ENCODE assay signal across 11 cellular contexts in the genomic region with DNA sequence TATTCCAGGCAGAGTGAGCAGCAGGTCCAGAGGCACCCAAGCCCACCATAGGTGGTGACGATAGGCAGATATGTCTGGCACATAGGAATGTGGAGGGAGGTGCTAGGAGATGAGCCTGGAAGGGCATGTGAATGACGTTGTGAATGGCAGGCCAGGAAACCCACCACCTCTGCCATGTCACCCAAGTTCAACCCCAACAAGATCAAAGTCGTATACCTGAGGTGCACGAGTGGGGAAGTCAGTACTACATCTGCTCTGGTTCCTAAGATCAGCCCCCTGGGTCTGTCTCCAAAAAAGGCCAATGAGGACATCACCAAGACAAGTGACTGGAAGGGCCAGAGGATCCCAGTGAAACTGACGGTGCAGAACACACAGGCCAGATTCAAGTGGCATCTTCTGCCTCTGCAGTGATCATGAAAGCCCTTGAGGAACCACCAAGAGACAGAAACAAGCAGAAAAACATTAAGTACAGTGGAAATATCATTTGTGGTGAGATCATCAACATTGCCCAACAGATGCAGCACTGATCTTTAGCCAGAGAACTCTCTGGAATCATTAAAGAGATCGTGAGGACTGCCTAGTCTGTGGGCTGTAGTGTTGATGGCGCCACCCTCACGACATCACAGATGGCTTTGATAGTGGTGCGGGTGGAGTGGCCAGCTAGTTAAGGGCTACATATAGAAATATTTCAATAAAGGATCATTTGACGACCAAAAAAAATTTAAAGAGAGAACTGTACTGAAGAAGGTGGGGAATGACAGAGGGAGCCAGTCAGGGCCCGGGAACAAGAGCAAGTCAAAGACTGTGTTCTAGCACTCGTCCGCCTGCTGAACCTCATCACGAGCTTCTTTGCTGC.
DNase-seq lines count a peak whose midpoint lies in the region; ATAC-seq and TF ChIP-seq lines count a peak whose summit lies in the region.
"Had no signal": no experiment of that assay in that cellular context is flagged by ENCODE, and none has a peak within 500 bp of the region (broad histone marks: within the 10 kb centered on the region; RNA-seq: fewer than 3 reads in every experiment).

No MANE protein-coding gene starts in this region.

- WGBS in sigmoid colon, 2 donors, result 86 to 87% methylated on average over 14 of the region's 14 CpGs
- WGBS in spleen, 5 donors, result 85 to 91% (median 87%) methylated on average over 14 of the region's 14 CpGs
- WGBS in endodermal cell (ENCODE audit: insufficient coverage in 1 of 2, insufficient read length in 1 of 2), 2 experiments, result 93 to 99% methylated on average over 13 to 14 of the region's 14 CpGs

- peaks cover 65% of the 10 kb centered on the region for H3K27me3 Mint-ChIP-seq in endodermal cell (ENCODE audit: insufficient read depth)

- H3K4me3 ChIP-seq in sigmoid colon, result no peak overlapping the region
- H3K4me3 ChIP-seq in spleen, result no peak overlapping the region
- no peak overlapping the region for H3K4me3 ChIP-seq in endodermal cell (ENCODE audit: low read length)
- H3K4me3 ChIP-seq: MG63 had no signal

- DNase-seq in EH (ENCODE audit: low read depth), result peak; percentile 87
- peak; percentile 90 for DNase-seq in amniotic epithelial cell (ENCODE audit: low read depth)
- DNase-seq in glomerular visceral epithelial cell (ENCODE audit: extremely low spot score), result peak; percentile 55
- peak; percentile 64 for DNase-seq in sigmoid colon
- no peak for DNase-seq in spleen
- DNase-seq in endodermal cell, result no peak
- DNase-seq in foreskin melanocyte, result no peak
- DNase-seq: DMS 273 treated with DMSO at 0.1 percent for 48 hours; MG63; NK-92 treated with Interleukin-12 subunit alpha and Interleukin-12 subunit beta, amount 100 ng/mL, for 24 hours had no signal

- no peak for TF ChIP-seq CTCF in sigmoid colon (IDR thresholded peaks at IDR 0.05)
- TF ChIP-seq CTCF in spleen (IDR thresholded peaks at IDR 0.05 in 8 of 11, conservative IDR thresholded peaks at IDR 0.05 in 3 of 11), result no peak
- TF ChIP-seq CTCF in endodermal cell (conservative IDR thresholded peaks at IDR 0.05), result no peak

- peaks cover 12% of the 10 kb centered on the region for H3K4me1 Mint-ChIP-seq in endodermal cell

- intact Hi-C loops in sigmoid colon (cut with DNase I), result loop anchor here (5.0 kb wide), 1 partner anchor 64 kb away; no protein-coding TSS in a partner anchor
- intact Hi-C loops in spleen (cut with DNase I; ENCODE audit: low total_unique reads), result no loop called here

- no peaks in the 10 kb centered on the region for H3K9me3 Mint-ChIP-seq in endodermal cell

- no peak for TF ChIP-seq EP300 in sigmoid colon (IDR thresholded peaks at IDR 0.05)

- ATAC-seq in GM18868 (IDR thresholded peaks at IDR 0.05; ENCODE audit: unreplicated experiment), result no peak

- H3K36me3 ChIP-seq in sigmoid colon, result no peaks in the 10 kb centered on the region
- H3K36me3 ChIP-seq in spleen, result no peaks in the 10 kb centered on the region
- no peaks in the 10 kb centered on the region for H3K36me3 ChIP-seq in endodermal cell (ENCODE audit: control insufficient read depth, insufficient read depth, low read length)
- H3K36me3 ChIP-seq: MG63 had no signal

- no peak overlapping the region for H3K9ac ChIP-seq in endodermal cell (ENCODE audit: extremely low read depth, low read length, poor library complexity, severe bottlenecking)

- no peak overlapping the region for H3K4me3 Mint-ChIP-seq in endodermal cell

- no peaks in the 10 kb centered on the region for H3K36me3 Mint-ChIP-seq in endodermal cell (ENCODE audit: low read depth)

- H3K27ac Mint-ChIP-seq in endodermal cell, result no peak overlapping the region

- H3K9me3 ChIP-seq in sigmoid colon (no peaks in the 10 kb centered on the region), spleen (no peaks in the 10 kb centered on the region), endodermal cell (ENCODE audit: control insufficient read depth, low read length) (no peaks in the 10 kb centered on the region)
- H3K9me3 ChIP-seq: MG63 had no signal

- H3K4me1 ChIP-seq in sigmoid colon (peaks cover 0 to 26% (median 18%) of the 10 kb centered on the region in 4 donors), spleen (peaks cover 0 to 77% (median 33%) of the 10 kb centered on the region in 6 donors), endodermal cell (ENCODE audit: control insufficient read depth, insufficient read depth, low read length) (no peaks in the 10 kb centered on the region)

- H3K27ac ChIP-seq in sigmoid colon (peak overlapping the region in 2 of 4 donors; percentile 1 to 29), spleen (peak overlapping the region in 1 of 8 donors; percentile 21), endodermal cell (ENCODE audit: low read depth, low read length) (no peak overlapping the region)

- no peak for TF ChIP-seq POLR2A in sigmoid colon (IDR thresholded peaks at IDR 0.05)
- no peak for TF ChIP-seq POLR2A in spleen (IDR thresholded peaks at IDR 0.05)

- H3K27me3 ChIP-seq in sigmoid colon (no peaks in the 10 kb centered on the region), spleen (replicated peaks in 1 of 7) (no peaks in the 10 kb centered on the region), endodermal cell (ENCODE audit: control insufficient read depth, insufficient read depth, low read length, poor library complexity, severe bottlenecking) (peaks cover 32% of the 10 kb centered on the region)
- H3K27me3 ChIP-seq: MG63 had no signal

Comparison
In these comparisons a context has a peak if more than half of its experiments do, and no peak if none do; other contexts are left out.
1. DNase-seq: peak in EH (single experiment), amniotic epithelial cell (single experiment), glomerular visceral epithelial cell (single experiment) and sigmoid colon (single experiment); none in spleen (single experiment), endodermal cell (single experiment) and foreskin melanocyte (single experiment).